In the genomic region with DNA sequence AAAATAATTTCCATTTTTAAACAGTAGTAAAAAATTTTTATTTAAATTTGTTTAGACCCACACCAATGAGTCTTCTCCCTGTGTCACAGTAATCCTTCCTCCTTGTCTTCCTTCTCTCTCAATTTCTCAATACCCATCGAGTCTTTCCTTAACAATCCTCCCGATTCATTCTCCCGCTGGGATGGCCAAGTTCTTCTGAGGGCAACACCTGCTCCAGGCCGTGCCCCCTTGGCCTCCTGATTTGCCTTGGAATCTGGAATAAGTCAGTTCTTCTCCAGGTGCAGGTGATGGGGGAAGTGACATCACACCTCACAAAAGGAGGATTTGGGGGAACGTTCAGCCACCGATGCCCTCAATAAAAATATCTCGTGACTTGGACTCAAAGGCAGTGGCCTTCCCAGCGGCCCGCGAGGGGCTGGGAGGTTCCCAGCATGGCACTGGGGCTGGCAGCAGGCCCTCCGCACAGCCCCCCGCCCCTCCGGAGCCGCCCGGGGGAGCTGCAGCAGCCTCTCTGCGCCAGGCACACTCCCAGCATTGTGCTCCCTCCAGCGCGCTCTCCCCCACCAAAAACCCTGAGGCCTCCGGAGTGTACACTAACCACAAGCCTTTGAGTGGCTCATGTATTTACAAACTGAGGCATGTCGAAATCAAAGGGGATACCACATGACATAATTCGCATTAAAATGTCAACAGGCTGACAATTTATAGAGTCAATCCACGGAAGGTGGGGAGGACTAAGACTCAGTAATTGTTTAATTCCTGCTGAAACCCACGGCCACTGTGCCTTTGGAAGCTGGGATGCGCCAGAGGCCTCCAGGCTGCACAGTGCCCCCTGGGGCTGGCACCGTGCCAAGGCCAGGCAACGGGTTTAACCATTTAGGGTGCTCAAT, we compare ENCODE assay signal across 1 cellular context.
TF ChIP-seq lines count a peak whose summit lies in the region.

No MANE protein-coding gene starts in this region.

TF ChIP-seq in HepG2, 621 proteins besides CTCF, POLR2A, EP300 and RAD21 (continued from another document and continues in another):
- TF ChIP-seq, protein P1, sequence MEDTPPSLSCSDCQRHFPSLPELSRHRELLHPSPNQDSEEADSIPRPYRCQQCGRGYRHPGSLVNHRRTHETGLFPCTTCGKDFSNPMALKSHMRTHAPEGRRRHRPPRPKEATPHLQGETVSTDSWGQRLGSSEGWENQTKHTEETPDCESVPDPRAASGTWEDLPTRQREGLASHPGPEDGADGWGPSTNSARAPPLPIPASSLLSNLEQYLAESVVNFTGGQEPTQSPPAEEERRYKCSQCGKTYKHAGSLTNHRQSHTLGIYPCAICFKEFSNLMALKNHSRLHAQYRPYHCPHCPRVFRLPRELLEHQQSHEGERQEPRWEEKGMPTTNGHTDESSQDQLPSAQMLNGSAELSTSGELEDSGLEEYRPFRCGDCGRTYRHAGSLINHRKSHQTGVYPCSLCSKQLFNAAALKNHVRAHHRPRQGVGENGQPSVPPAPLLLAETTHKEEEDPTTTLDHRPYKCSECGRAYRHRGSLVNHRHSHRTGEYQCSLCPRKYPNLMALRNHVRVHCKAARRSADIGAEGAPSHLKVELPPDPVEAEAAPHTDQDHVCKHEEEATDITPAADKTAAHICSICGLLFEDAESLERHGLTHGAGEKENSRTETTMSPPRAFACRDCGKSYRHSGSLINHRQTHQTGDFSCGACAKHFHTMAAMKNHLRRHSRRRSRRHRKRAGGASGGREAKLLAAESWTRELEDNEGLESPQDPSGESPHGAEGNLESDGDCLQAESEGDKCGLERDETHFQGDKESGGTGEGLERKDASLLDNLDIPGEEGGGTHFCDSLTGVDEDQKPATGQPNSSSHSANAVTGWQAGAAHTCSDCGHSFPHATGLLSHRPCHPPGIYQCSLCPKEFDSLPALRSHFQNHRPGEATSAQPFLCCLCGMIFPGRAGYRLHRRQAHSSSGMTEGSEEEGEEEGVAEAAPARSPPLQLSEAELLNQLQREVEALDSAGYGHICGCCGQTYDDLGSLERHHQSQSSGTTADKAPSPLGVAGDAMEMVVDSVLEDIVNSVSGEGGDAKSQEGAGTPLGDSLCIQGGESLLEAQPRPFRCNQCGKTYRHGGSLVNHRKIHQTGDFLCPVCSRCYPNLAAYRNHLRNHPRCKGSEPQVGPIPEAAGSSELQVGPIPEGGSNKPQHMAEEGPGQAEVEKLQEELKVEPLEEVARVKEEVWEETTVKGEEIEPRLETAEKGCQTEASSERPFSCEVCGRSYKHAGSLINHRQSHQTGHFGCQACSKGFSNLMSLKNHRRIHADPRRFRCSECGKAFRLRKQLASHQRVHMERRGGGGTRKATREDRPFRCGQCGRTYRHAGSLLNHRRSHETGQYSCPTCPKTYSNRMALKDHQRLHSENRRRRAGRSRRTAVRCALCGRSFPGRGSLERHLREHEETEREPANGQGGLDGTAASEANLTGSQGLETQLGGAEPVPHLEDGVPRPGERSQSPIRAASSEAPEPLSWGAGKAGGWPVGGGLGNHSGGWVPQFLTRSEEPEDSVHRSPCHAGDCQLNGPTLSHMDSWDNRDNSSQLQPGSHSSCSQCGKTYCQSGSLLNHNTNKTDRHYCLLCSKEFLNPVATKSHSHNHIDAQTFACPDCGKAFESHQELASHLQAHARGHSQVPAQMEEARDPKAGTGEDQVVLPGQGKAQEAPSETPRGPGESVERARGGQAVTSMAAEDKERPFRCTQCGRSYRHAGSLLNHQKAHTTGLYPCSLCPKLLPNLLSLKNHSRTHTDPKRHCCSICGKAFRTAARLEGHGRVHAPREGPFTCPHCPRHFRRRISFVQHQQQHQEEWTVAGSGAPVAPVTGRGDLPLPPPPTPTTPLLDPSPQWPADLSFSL (CRISPR knock-in tag; IDR thresholded peaks at IDR 0.05): no peak
- peak; percentile 36 for TF ChIP-seq TEAD3 (CRISPR knock-in tag; optimal IDR thresholded peaks at IDR 0.05; ENCODE audit: borderline replicate concordance)
- peak; percentile 98 for TF ChIP-seq GATAD2A (CRISPR knock-in tag; IDR thresholded peaks at IDR 0.05)
- peak; percentile 81 for TF ChIP-seq ZBTB7B (CRISPR knock-in tag; IDR thresholded peaks at IDR 0.05)
- TF ChIP-seq ISL2 (CRISPR knock-in tag; IDR thresholded peaks at IDR 0.05): peak; percentile 93
- peak; percentile 95 for TF ChIP-seq SAP130 (CRISPR knock-in tag; IDR thresholded peaks at IDR 0.05; ENCODE audit: low read depth)
- TF ChIP-seq NFIB (CRISPR knock-in tag; IDR thresholded peaks at IDR 0.05; ENCODE audit: borderline replicate concordance): peak; percentile 81; the same call in 1 of the 2 replicates
- TF ChIP-seq, protein P2, sequence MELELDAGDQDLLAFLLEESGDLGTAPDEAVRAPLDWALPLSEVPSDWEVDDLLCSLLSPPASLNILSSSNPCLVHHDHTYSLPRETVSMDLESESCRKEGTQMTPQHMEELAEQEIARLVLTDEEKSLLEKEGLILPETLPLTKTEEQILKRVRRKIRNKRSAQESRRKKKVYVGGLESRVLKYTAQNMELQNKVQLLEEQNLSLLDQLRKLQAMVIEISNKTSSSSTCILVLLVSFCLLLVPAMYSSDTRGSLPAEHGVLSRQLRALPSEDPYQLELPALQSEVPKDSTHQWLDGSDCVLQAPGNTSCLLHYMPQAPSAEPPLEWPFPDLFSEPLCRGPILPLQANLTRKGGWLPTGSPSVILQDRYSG (CRISPR knock-in tag; IDR thresholded peaks at IDR 0.05): no peak
- TF ChIP-seq PRPF4 (IDR thresholded peaks at IDR 0.05; ENCODE audit: low read depth, low read length, poor library complexity, severe bottlenecking): peak; percentile 89
- peak; percentile 87 for TF ChIP-seq TCF7 (IDR thresholded peaks at IDR 0.05; ENCODE audit: low read depth)
- TF ChIP-seq ZNF34 (CRISPR knock-in tag; IDR thresholded peaks at IDR 0.05; ENCODE audit: borderline replicate concordance): 0 out of 2 replicates have a peak, but pooled peaks have one; percentile 72
- no peak for TF ChIP-seq IKZF1 (IDR thresholded peaks at IDR 0.05)
- TF ChIP-seq, protein P3, sequence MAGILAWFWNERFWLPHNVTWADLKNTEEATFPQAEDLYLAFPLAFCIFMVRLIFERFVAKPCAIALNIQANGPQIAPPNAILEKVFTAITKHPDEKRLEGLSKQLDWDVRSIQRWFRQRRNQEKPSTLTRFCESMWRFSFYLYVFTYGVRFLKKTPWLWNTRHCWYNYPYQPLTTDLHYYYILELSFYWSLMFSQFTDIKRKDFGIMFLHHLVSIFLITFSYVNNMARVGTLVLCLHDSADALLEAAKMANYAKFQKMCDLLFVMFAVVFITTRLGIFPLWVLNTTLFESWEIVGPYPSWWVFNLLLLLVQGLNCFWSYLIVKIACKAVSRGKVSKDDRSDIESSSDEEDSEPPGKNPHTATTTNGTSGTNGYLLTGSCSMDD (CRISPR knock-in tag; IDR thresholded peaks at IDR 0.05): no peak
- TF ChIP-seq, protein P4, sequence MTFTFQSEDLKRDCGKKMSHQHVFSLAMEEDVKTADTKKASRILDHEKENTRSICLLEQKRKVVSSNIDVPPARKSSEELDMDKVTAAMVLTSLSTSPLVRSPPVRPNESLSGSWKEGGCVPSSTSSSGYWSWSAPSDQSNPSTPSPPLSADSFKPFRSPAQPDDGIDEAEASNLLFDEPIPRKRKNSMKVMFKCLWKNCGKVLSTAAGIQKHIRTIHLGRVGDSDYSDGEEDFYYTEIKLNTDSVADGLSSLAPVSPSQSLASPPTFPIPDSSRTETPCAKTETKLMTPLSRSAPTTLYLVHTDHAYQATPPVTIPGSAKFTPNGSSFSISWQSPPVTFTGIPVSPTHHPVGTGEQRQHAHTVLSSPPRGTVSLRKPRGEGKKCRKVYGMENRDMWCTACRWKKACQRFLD (CRISPR knock-in tag; IDR thresholded peaks at IDR 0.05; ENCODE audit: borderline replicate concordance): 0 out of 2 replicates have a peak, but pooled peaks have one; percentile 41
- TF ChIP-seq, protein P5, sequence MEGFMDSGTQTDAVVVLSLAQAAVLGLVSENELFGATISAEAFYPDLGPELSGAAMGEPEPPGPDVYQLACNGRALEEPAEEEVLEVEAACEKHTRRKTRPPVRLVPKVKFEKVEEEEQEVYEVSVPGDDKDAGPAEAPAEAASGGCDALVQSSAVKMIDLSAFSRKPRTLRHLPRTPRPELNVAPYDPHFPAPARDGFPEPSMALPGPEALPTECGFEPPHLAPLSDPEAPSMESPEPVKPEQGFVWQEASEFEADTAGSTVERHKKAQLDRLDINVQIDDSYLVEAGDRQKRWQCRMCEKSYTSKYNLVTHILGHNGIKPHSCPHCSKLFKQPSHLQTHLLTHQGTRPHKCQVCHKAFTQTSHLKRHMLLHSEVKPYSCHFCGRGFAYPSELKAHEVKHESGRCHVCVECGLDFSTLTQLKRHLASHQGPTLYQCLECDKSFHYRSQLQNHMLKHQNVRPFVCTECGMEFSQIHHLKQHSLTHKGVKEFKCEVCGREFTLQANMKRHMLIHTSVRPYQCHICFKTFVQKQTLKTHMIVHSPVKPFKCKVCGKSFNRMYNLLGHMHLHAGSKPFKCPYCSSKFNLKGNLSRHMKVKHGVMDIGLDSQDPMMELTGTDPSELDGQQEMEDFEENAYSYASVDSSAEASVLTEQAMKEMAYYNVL (CRISPR knock-in tag; IDR thresholded peaks at IDR 0.05; ENCODE audit: borderline replicate concordance): peak; percentile 72; the same call in 1 of the 2 replicates
- no peak for TF ChIP-seq ZFP36 (IDR thresholded peaks at IDR 0.05; ENCODE audit: borderline replicate concordance, low read depth, low read length, partially characterized antibody)
- TF ChIP-seq ZNF788 (CRISPR knock-in tag; IDR thresholded peaks at IDR 0.05; ENCODE audit: borderline replicate concordance): peak; percentile 79; the same call in 1 of the 2 replicates
- TF ChIP-seq KDM6A (CRISPR knock-in tag; IDR thresholded peaks at IDR 0.05; ENCODE audit: low read depth): peak; percentile 51; the same call in 1 of the 2 replicates
- peak; percentile 84 for TF ChIP-seq HMG20B (CRISPR knock-in tag; conservative IDR thresholded peaks at IDR 0.05)
- TF ChIP-seq, protein P6, sequence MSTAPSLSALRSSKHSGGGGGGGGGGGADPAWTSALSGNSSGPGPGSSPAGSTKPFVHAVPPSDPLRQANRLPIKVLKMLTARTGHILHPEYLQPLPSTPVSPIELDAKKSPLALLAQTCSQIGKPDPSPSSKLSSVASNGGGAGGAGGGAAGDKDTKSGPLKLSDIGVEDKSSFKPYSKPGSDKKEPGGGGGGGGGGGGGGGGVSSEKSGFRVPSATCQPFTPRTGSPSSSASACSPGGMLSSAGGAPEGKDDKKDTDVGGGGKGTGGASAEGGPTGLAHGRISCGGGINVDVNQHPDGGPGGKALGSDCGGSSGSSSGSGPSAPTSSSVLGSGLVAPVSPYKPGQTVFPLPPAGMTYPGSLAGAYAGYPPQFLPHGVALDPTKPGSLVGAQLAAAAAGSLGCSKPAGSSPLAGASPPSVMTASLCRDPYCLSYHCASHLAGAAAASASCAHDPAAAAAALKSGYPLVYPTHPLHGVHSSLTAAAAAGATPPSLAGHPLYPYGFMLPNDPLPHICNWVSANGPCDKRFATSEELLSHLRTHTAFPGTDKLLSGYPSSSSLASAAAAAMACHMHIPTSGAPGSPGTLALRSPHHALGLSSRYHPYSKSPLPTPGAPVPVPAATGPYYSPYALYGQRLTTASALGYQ (CRISPR knock-in tag; IDR thresholded peaks at IDR 0.05): peak; percentile 83; the same call in 1 of the 2 replicates
- TF ChIP-seq FOXK2 (IDR thresholded peaks at IDR 0.05): peak; percentile 30; the same call in 1 of the 2 replicates
- peak; percentile 78; the same call in 1 of the 2 replicates for TF ChIP-seq MIER3 (CRISPR knock-in tag; IDR thresholded peaks at IDR 0.05; ENCODE audit: borderline replicate concordance)
- no peak for TF ChIP-seq SPEN (CRISPR knock-in tag; IDR thresholded peaks at IDR 0.05; ENCODE audit: low read depth)
- TF ChIP-seq, protein P7, sequence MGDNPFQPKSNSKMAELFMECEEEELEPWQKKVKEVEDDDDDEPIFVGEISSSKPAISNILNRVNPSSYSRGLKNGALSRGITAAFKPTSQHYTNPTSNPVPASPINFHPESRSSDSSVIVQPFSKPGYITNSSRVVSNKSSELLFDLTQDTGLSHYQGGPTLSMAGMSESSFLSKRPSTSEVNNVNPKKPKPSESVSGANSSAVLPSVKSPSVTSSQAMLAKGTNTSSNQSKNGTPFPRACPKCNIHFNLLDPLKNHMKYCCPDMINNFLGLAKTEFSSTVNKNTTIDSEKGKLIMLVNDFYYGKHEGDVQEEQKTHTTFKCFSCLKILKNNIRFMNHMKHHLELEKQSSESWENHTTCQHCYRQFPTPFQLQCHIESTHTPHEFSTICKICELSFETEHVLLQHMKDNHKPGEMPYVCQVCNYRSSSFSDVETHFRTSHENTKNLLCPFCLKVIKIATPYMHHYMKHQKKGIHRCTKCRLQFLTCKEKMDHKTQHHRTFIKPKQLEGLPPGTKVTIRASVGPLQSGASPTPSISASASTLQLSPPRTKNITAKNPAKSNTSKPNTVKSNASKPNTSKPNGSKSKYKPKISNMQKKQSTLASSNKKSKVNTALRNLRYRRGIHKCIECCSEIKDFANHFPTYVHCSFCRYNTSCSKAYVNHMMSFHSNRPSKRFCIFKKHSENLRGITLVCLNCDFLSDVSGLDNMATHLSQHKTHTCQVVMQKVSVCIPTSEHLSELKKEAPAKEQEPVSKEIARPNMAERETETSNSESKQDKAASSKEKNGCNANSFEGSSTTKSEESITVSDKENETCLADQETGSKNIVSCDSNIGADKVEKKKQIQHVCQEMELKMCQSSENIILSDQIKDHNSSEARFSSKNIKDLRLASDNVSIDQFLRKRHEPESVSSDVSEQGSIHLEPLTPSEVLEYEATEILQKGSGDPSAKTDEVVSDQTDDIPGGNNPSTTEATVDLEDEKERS (CRISPR knock-in tag; IDR thresholded peaks at IDR 0.05): peak; percentile 86; the same call in 1 of the 2 replicates
- TF ChIP-seq CREB1 (IDR thresholded peaks at IDR 0.05): no peak
- TF ChIP-seq CREB1 (CRISPR knock-in tag; IDR thresholded peaks at IDR 0.05): peak; percentile 60
- TF ChIP-seq, protein P8, sequence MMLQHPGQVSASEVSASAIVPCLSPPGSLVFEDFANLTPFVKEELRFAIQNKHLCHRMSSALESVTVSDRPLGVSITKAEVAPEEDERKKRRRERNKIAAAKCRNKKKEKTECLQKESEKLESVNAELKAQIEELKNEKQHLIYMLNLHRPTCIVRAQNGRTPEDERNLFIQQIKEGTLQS (CRISPR knock-in tag; IDR thresholded peaks at IDR 0.05): 0 out of 2 replicates have a peak, but pooled peaks have one; percentile 65
- peak; percentile 55 for TF ChIP-seq GABPB1 (CRISPR knock-in tag; IDR thresholded peaks at IDR 0.05)
- TF ChIP-seq, protein P9, sequence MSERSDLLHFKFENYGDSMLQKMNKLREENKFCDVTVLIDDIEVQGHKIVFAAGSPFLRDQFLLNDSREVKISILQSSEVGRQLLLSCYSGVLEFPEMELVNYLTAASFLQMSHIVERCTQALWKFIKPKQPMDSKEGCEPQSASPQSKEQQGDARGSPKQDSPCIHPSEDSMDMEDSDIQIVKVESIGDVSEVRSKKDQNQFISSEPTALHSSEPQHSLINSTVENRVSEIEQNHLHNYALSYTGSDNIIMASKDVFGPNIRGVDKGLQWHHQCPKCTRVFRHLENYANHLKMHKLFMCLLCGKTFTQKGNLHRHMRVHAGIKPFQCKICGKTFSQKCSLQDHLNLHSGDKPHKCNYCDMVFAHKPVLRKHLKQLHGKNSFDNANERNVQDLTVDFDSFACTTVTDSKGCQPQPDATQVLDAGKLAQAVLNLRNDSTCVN (CRISPR knock-in tag; IDR thresholded peaks at IDR 0.05; ENCODE audit: borderline replicate concordance): peak; percentile 85; the same call in 1 of the 2 replicates
- peak; percentile 80 for TF ChIP-seq CBX5 (CRISPR knock-in tag; IDR thresholded peaks at IDR 0.05; ENCODE audit: borderline replicate concordance)
- TF ChIP-seq MIXL1 (CRISPR knock-in tag; IDR thresholded peaks at IDR 0.05): peak; percentile 88
- TF ChIP-seq CENPT (CRISPR knock-in tag; IDR thresholded peaks at IDR 0.05; ENCODE audit: low read depth): no peak
- peak; percentile 94 for TF ChIP-seq KDM4B (CRISPR knock-in tag; IDR thresholded peaks at IDR 0.05)
- 0 out of 2 replicates have a peak, but pooled peaks have one; percentile 30 for TF ChIP-seq TBX3 (IDR thresholded peaks at IDR 0.05; ENCODE audit: borderline replicate concordance)
- peak; percentile 59; the same call in 1 of the 2 replicates for TF ChIP-seq SP5 (CRISPR knock-in tag; IDR thresholded peaks at IDR 0.05; ENCODE audit: borderline replicate concordance, low read depth)
- TF ChIP-seq PHF5A (CRISPR knock-in tag; IDR thresholded peaks at IDR 0.05; ENCODE audit: low read depth, unreplicated experiment): peak; percentile 38
- TF ChIP-seq REXO4 (CRISPR knock-in tag; IDR thresholded peaks at IDR 0.05; ENCODE audit: borderline replicate concordance): no peak
